5 cellular contexts compared by ENCODE assay signal in the genomic region with DNA sequence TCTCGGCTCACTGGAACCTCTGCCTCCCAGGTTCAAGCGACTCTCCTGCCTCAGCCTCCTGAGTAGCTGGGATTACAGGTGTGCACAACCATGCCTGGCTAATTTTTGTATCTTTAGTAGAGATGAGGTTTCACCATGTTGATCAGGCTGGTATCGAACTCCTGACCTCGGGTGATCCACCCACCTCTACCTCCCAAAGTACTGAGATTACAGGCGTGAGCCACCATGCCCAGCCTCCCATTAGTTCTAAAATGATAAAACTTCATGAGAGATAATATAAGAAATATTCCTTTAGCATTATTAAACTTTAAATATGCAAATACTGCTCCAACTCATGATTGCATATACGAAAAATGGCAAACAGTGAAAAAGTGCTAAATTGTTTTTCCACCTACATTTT.
A peak's percentile ranks its signal among the peaks of the same experiment; 100 is the strongest.
DNase-seq lines count a peak whose midpoint lies in the region; ATAC-seq, FAIRE-seq and TF ChIP-seq lines count a peak whose summit lies in the region.
"Not testable (repeated sequence)": the region's sequence is repeated elsewhere in the genome, so short reads cannot be mapped to it uniquely, and the experiment has no call there.

No MANE protein-coding gene starts in this region.

- H3K14ac ChIP-seq in H1 (ENCODE audit: insufficient read length) = not testable (repeated sequence)

- not testable (repeated sequence) for TF ChIP-seq CTCF in GM23338 (conservative IDR thresholded peaks at IDR 0.05; ENCODE audit: low read depth in 2 of 2); H1 (IDR thresholded peaks at IDR 0.05; ENCODE audit: control extremely low read depth in 1 of 3, insufficient read depth in 1 of 3, low read depth in 1 of 3, low read length in 3 of 3)

- H2BK12ac ChIP-seq in H1 (ENCODE audit: low read depth, low read length) = not testable (repeated sequence)

- DNase-seq in GM23338 (ENCODE audit: low spot score); H1 (ENCODE audit: low read depth in 1 of 2, low spot score in 2 of 2): not testable (repeated sequence)

- H4K20me1 ChIP-seq in GM23338 (replicated peaks; ENCODE audit: insufficient read depth) = peaks cover 71% of the 10 kb centered on the region
- peaks cover 11 to 31% of the 10 kb centered on the region in 2 experiments for H4K20me1 ChIP-seq in H1 (replicated peaks in 1 of 2; ENCODE audit: control insufficient read depth in 1 of 2, insufficient read depth in 2 of 2, low read length in 2 of 2)

- not testable (repeated sequence) for H3K9me2 ChIP-seq in GM23338 (ENCODE audit: insufficient read depth)

- H3K36me3 Mint-ChIP-seq in GM23338 (ENCODE audit: low read depth) = peaks cover 88% of the 10 kb centered on the region

- H3K79me2 ChIP-seq in GM23338 (replicated peaks; ENCODE audit: insufficient read depth) = peaks cover 100% of the 10 kb centered on the region
- peaks cover 35 to 100% of the 10 kb centered on the region in 2 experiments for H3K79me2 ChIP-seq in H1 (ENCODE audit: control insufficient read depth in 1 of 2, insufficient read depth in 2 of 2, low read length in 2 of 2)

- TF ChIP-seq RAD21 in H1 (IDR thresholded peaks at IDR 0.05 in 1 of 2, conservative IDR thresholded peaks at IDR 0.05 in 1 of 2; ENCODE audit: low read depth in 2 of 2, low read length in 2 of 2) = not testable (repeated sequence)

- peak overlapping the region; percentile 62; the same call in 1 of the 2 replicates for H3K27ac Mint-ChIP-seq in GM23338

- H3K27me3 Mint-ChIP-seq in GM23338 (ENCODE audit: insufficient read depth, low read depth, poor library complexity) = not testable (repeated sequence)

- CTCF ChIA-PET in H1 (lab: Charles Lee; ENCODE audit: partially characterized antibody) = interaction anchor here (0.6 kb wide), 2 partner anchors 102 to 1299 kb away, joined by 3 read pairs; no protein-coding TSS in a partner anchor

- H3K4me1 ChIP-seq in GM23338 (ENCODE audit: insufficient read depth) = peaks cover 39% of the 10 kb centered on the region
- H3K4me1 ChIP-seq in HUES48 (ENCODE audit: control insufficient read depth, insufficient read depth, low read length) = peaks cover 35% of the 10 kb centered on the region
- H3K4me1 ChIP-seq in HUES64 (ENCODE audit: insufficient read depth, low read length) = peaks cover 56% of the 10 kb centered on the region
- H3K4me1 ChIP-seq in H1 (replicated peaks in 1 of 4; ENCODE audit: control insufficient read depth in 3 of 4, insufficient read depth in 4 of 4, low read length in 3 of 4) = not testable (repeated sequence)
- peaks cover 41% of the 10 kb centered on the region for H3K4me1 ChIP-seq in iPS-18a (ENCODE audit: control insufficient read depth, low read depth, low read length)

- not testable (repeated sequence) for H3K9me3 Mint-ChIP-seq in GM23338

- H3K36me3 ChIP-seq in GM23338 (ENCODE audit: insufficient read depth) (peaks cover 53% of the 10 kb centered on the region; the same call in 1 of the 2 replicates), HUES48 (ENCODE audit: control insufficient read depth, insufficient read depth, low read length) (peaks cover 93% of the 10 kb centered on the region), HUES64 (ENCODE audit: insufficient read depth, low read length) (peaks cover 93% of the 10 kb centered on the region), H1 (ENCODE audit: control insufficient read depth in 2 of 4, insufficient read depth in 4 of 4, low read length in 3 of 4) (peaks cover 0 to 80% (median 9%) of the 10 kb centered on the region in 4 experiments; a peak in 4 of 8 replicates), iPS-18a (ENCODE audit: control insufficient read depth, low read depth, low read length) (peaks cover 58% of the 10 kb centered on the region)

- not testable (repeated sequence) for H3F3A ChIP-seq in GM23338 (replicated peaks; ENCODE audit: low read depth)

- peak overlapping the region; percentile 75 for H3K4me3 Mint-ChIP-seq in GM23338

- H4K91ac ChIP-seq in H1 (replicated peaks; ENCODE audit: insufficient read length, low read length) = not testable (repeated sequence)

- H3K4me3 ChIP-seq in GM23338 (peak overlapping the region; percentile 44), HUES48 (ENCODE audit: low read depth, low read length) (peak overlapping the region; percentile 83), HUES64 (ENCODE audit: low read length) (peak overlapping the region; percentile 96), H1 (ENCODE audit: extremely low read depth in 1 of 4, insufficient read depth in 2 of 4, low read depth in 3 of 4, low read length in 4 of 4) (peak overlapping the region in 1 of 4 experiments; percentile 83; a peak in 2 of 8 replicates), iPS-18a (ENCODE audit: low read length) (peak overlapping the region; percentile 100)

- not testable (repeated sequence) for H4K8ac ChIP-seq in H1 (ENCODE audit: extremely low read depth, insufficient read depth, low read length)

- not testable (repeated sequence) for H2AFZ ChIP-seq in GM23338; H1 (ENCODE audit: low read length)

- not testable (repeated sequence) for H3K79me1 ChIP-seq in H1 (ENCODE audit: low read depth, low read length)

- not testable (repeated sequence) for H2BK15ac ChIP-seq in H1 (ENCODE audit: low read length)

- H3K9me3 ChIP-seq in HUES48 (ENCODE audit: control insufficient read depth, insufficient read depth, low read length); HUES64 (ENCODE audit: insufficient read depth, low read depth, low read length); H1 (ENCODE audit: insufficient read depth in 2 of 2, low read depth in 1 of 2, low read length in 1 of 2); iPS-18a (ENCODE audit: control insufficient read depth, low read depth, low read length): not testable (repeated sequence)

- not testable (repeated sequence) for H2BK5ac ChIP-seq in H1 (ENCODE audit: low read depth, low read length)

- 84% methylated on average over 5 of the region's 6 CpGs for WGBS in HUES64
- WGBS in H1 (ENCODE audit: extremely low coverage in 1 of 2, insufficient coverage in 1 of 2, insufficient read length in 1 of 2, insufficient replicate concordance in 2 of 2, low coverage in 1 of 2, low lambda C conversion rate in 2 of 2, missing lambda C conversion rate in 1 of 2), 2 experiments = 92% methylated on average over 6 of the region's 6 CpGs; no CpG with 5 or more reads in 1 of the 2 experiments

- H3K9ac ChIP-seq in HUES48 (ENCODE audit: low read depth, low read length); H1 (replicated peaks in 1 of 4; ENCODE audit: extremely low read depth in 1 of 4, low read depth in 3 of 4, low read length in 3 of 4); iPS-18a (ENCODE audit: low read length): not testable (repeated sequence)
- H3K9ac ChIP-seq in HUES64 (ENCODE audit: low read depth, low read length) = peak overlapping the region; percentile 0; the same call in 1 of the 2 replicates

- not testable (repeated sequence) for H3K4ac ChIP-seq in H1 (replicated peaks; ENCODE audit: insufficient read length, low read depth, low read length)

- H2AK5ac ChIP-seq in H1 (ENCODE audit: low read depth, low read length) = not testable (repeated sequence)

- POLR2A ChIA-PET in H1 (lab: Charles Lee; ENCODE audit: partially characterized antibody) = interaction anchor here (0.6 to 3.2 kb wide), 8 partner anchors 10 to 1437 kb away, joined by 3 to 19 read pairs (median 5); no protein-coding TSS in a partner anchor

- not testable (repeated sequence) for H4K5ac ChIP-seq in H1 (ENCODE audit: insufficient read length, low read depth, low read length)

- not testable (repeated sequence) for H2BK120ac ChIP-seq in H1 (replicated peaks; ENCODE audit: low read depth, low read length)

- not testable (repeated sequence) for H3K27ac ChIP-seq in GM23338 (ENCODE audit: low read depth); HUES48 (ENCODE audit: low read depth, low read length); HUES64 (ENCODE audit: low read depth, low read length); H1 (ENCODE audit: low read depth, low read length); iPS-18a (ENCODE audit: low read length)

- H3K27me3 ChIP-seq in GM23338 (ENCODE audit: insufficient read depth); HUES48 (ENCODE audit: control insufficient read depth, insufficient read depth, low read length); HUES64 (ENCODE audit: insufficient read depth, low read length); H1 (replicated peaks in 1 of 4; ENCODE audit: control insufficient read depth in 3 of 4, extremely low read depth in 1 of 4, insufficient read depth in 3 of 4, low read length in 3 of 4); iPS-18a (ENCODE audit: control insufficient read depth, insufficient read depth, low read length): not testable (repeated sequence)

- H3K23ac ChIP-seq in H1 (ENCODE audit: insufficient read length) = not testable (repeated sequence)

- not testable (repeated sequence) for FAIRE-seq in H1 (lab: Jason Lieb, UNC)

- H3K56ac ChIP-seq in H1 (replicated peaks; ENCODE audit: insufficient read length, low read depth, low read length) = not testable (repeated sequence)

- not testable (repeated sequence) for TF ChIP-seq EP300 in H1 (IDR thresholded peaks at IDR 0.05; ENCODE audit: borderline replicate concordance in 1 of 2, low read depth in 2 of 2, low read length in 2 of 2)

- H3K18ac ChIP-seq in H1 (ENCODE audit: extremely low read depth, low read length) = not testable (repeated sequence)

- ATAC-seq in GM23338 = 0 out of 3 replicates have a peak, but pooled peaks have one; percentile 20

- not testable (repeated sequence) for H3K23me2 ChIP-seq in H1 (ENCODE audit: low read depth, low read length)

- TF ChIP-seq POLR2A in H1 (IDR thresholded peaks at IDR 0.05; ENCODE audit: control extremely low read depth in 1 of 2, low read depth in 2 of 2, low read length in 2 of 2) = not testable (repeated sequence)

- not testable (repeated sequence) for H2BK20ac ChIP-seq in H1 (ENCODE audit: low read length)

- H3K4me2 ChIP-seq in GM23338 (peak overlapping the region; percentile 73), H1 (ENCODE audit: insufficient read depth in 1 of 2, low read depth in 2 of 2, low read length in 2 of 2) (peak overlapping the region; percentile 61 to 93; a peak in 3 of 4 replicates)

- H3K4me1 Mint-ChIP-seq in GM23338 = peaks cover 47% of the 10 kb centered on the region

TF ChIP-seq in GM23338, 12 proteins besides CTCF, POLR2A, EP300 and RAD21:
- TF ChIP-seq POLR2AphosphoS5 (IDR thresholded peaks at IDR 0.05; ENCODE audit: low read depth) = 0 out of 2 replicates have a peak, but pooled peaks have one; percentile 31

TF ChIP-seq in H1, 55 proteins besides CTCF, POLR2A, EP300 and RAD21:
- TF ChIP-seq POLR2AphosphoS5 (IDR thresholded peaks at IDR 0.05; ENCODE audit: low read depth, low read length) = peak; percentile 63
